In genomic region chr4:122041312-122041711, GRCh38 we compare ENCODE assay signal across 1 cellular context.
TF ChIP-seq lines count a peak whose summit lies in the region.

No MANE protein-coding gene starts in this region.

TF ChIP-seq in IMR-90, 13 proteins besides CTCF, POLR2A, EP300 and RAD21 (continued from another document):
- TF ChIP-seq ELK1 (IDR thresholded peaks at IDR 0.05; ENCODE audit: borderline replicate concordance, low read depth, low read length) = no peak
